ENCODE assay signal across 8 cellular contexts in genomic region chr12:108193922-108194321, GRCh38.
DNase-seq lines count a peak whose midpoint lies in the region; ATAC-seq, FAIRE-seq and TF ChIP-seq lines count a peak whose summit lies in the region.

No MANE protein-coding gene starts in this region.

- H3K36me3 ChIP-seq in bronchial epithelial cell (ENCODE audit: control insufficient read depth, insufficient read depth, low read length): no peaks in the 10 kb centered on the region

- TF ChIP-seq POLR2A in GM18505 (IDR thresholded peaks at IDR 0.05; ENCODE audit: borderline replicate concordance, extremely low read depth, insufficient read depth, insufficient read length): no peak

- TF ChIP-seq CTCF in C4-2B (conservative IDR thresholded peaks at IDR 0.05) (peak; percentile 81), GM12872 (IDR thresholded peaks at IDR 0.05; ENCODE audit: insufficient read depth, low read depth, low read length) (peak; percentile 69), bronchial epithelial cell (IDR thresholded peaks at IDR 0.05; ENCODE audit: insufficient read depth, low read length, severe bottlenecking) (peak; percentile 65)

- no peak for FAIRE-seq in bronchial epithelial cell (lab: Jason Lieb, UNC)

- peak; percentile 10 for DNase-seq in NCI-H524 treated with DMSO at 0.1 percent for 48 hours (lab: John Stamatoyannopoulos, UW)
- DNase-seq in bronchial epithelial cell (ENCODE audit: low read depth): peak; percentile 15
- peak; percentile 16 for DNase-seq in myocyte (ENCODE audit: low read depth)

- H3K27me3 ChIP-seq in bronchial epithelial cell (ENCODE audit: control insufficient read depth, insufficient read depth, low read length): no peaks in the 10 kb centered on the region

- no peak overlapping the region for H3K4me3 ChIP-seq in bronchial epithelial cell (ENCODE audit: low read depth, low read length)

- H3K27ac ChIP-seq in C4-2B: no peak overlapping the region

- ATAC-seq in HG02678 (IDR thresholded peaks at IDR 0.05; ENCODE audit: unreplicated experiment) (no peak), GM18520 (IDR thresholded peaks at IDR 0.05; ENCODE audit: unreplicated experiment) (no peak), GM18505 (IDR thresholded peaks at IDR 0.05; ENCODE audit: unreplicated experiment) (no peak)
